1 cellular context compared by ENCODE assay signal in the genomic region with DNA sequence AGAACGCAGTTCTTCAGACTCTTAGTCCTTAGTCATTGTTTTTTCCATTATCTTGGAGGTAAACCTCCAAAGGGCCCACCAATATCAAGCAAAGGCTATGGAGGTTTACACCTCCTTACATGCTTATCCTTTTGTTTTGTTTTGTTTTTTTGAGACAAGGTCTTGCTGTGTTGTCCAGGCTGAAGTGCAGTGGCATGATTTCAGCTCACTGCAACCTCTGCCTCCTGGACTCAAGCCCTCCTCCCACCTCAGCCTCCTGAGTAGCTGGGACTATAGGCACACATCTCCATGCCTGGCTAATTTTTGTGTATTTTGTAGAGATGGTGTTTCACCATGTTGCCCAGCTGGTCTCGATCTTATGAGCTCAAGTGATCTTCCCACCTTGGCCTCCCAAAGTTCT.
TF ChIP-seq lines count a peak whose summit lies in the region.

No MANE protein-coding gene starts in this region.

TF ChIP-seq in HepG2, 621 proteins besides CTCF, POLR2A, EP300 and RAD21 (continued from another document):
- TF ChIP-seq RERE (CRISPR knock-in tag; IDR thresholded peaks at IDR 0.05; ENCODE audit: low read depth) (no peak), PBX3 (CRISPR knock-in tag; IDR thresholded peaks at IDR 0.05; ENCODE audit: borderline replicate concordance) (no peak), ZNF770 (CRISPR knock-in tag; IDR thresholded peaks at IDR 0.05) (0 out of 2 replicates have a peak, but pooled peaks have one; percentile 22), REXO4 (CRISPR knock-in tag; IDR thresholded peaks at IDR 0.05; ENCODE audit: borderline replicate concordance) (no peak), ZNF3 (CRISPR knock-in tag; IDR thresholded peaks at IDR 0.05) (no peak), TFDP1 (CRISPR knock-in tag; IDR thresholded peaks at IDR 0.05; ENCODE audit: borderline replicate concordance) (no peak), ZNF644 (CRISPR knock-in tag; IDR thresholded peaks at IDR 0.05; ENCODE audit: low read depth) (no peak), ZMYM2 (CRISPR knock-in tag; IDR thresholded peaks at IDR 0.05) (peak; percentile 62; the same call in 1 of the 2 replicates), CENPX (CRISPR knock-in tag; IDR thresholded peaks at IDR 0.05) (no peak), ZNF816 (CRISPR knock-in tag; IDR thresholded peaks at IDR 0.05; ENCODE audit: borderline replicate concordance) (no peak), HNRNPH1 (optimal IDR thresholded peaks at IDR 0.05; ENCODE audit: low read depth, low read length) (no peak), PHF5A (CRISPR knock-in tag; IDR thresholded peaks at IDR 0.05; ENCODE audit: low read depth, unreplicated experiment) (no peak), ZHX2 (IDR thresholded peaks at IDR 0.05; ENCODE audit: low read depth) (no peak), ZHX2 (CRISPR knock-in tag; IDR thresholded peaks at IDR 0.05; ENCODE audit: borderline replicate concordance) (peak; percentile 6; the same call in 1 of the 2 replicates), ZNF576 (CRISPR knock-in tag; IDR thresholded peaks at IDR 0.05) (no peak), ZNF335 (CRISPR knock-in tag; IDR thresholded peaks at IDR 0.05) (no peak)
- TF ChIP-seq, protein P1, sequence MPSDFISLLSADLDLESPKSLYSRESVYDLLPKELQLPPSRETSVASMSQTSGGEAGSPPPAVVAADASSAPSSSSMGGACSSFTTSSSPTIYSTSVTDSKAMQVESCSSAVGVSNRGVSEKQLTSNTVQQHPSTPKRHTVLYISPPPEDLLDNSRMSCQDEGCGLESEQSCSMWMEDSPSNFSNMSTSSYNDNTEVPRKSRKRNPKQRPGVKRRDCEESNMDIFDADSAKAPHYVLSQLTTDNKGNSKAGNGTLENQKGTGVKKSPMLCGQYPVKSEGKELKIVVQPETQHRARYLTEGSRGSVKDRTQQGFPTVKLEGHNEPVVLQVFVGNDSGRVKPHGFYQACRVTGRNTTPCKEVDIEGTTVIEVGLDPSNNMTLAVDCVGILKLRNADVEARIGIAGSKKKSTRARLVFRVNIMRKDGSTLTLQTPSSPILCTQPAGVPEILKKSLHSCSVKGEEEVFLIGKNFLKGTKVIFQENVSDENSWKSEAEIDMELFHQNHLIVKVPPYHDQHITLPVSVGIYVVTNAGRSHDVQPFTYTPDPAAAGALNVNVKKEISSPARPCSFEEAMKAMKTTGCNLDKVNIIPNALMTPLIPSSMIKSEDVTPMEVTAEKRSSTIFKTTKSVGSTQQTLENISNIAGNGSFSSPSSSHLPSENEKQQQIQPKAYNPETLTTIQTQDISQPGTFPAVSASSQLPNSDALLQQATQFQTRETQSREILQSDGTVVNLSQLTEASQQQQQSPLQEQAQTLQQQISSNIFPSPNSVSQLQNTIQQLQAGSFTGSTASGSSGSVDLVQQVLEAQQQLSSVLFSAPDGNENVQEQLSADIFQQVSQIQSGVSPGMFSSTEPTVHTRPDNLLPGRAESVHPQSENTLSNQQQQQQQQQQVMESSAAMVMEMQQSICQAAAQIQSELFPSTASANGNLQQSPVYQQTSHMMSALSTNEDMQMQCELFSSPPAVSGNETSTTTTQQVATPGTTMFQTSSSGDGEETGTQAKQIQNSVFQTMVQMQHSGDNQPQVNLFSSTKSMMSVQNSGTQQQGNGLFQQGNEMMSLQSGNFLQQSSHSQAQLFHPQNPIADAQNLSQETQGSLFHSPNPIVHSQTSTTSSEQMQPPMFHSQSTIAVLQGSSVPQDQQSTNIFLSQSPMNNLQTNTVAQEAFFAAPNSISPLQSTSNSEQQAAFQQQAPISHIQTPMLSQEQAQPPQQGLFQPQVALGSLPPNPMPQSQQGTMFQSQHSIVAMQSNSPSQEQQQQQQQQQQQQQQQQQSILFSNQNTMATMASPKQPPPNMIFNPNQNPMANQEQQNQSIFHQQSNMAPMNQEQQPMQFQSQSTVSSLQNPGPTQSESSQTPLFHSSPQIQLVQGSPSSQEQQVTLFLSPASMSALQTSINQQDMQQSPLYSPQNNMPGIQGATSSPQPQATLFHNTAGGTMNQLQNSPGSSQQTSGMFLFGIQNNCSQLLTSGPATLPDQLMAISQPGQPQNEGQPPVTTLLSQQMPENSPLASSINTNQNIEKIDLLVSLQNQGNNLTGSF (CRISPR knock-in tag; IDR thresholded peaks at IDR 0.05) = no peak
TF ChIP-seq in HepG2: peak in this region for 7.
